In genomic region chr16:15928261-15929104, GRCh38 we compare ENCODE assay signal across 1 cellular context.
A peak's percentile ranks its signal among the peaks of the same experiment; 100 is the strongest.
TF ChIP-seq lines count a peak whose summit lies in the region.

No MANE protein-coding gene starts in this region.

TF ChIP-seq in HepG2, 621 proteins besides CTCF, POLR2A, EP300 and RAD21 (continued from another document and continues in another):
- TF ChIP-seq, protein P1, sequence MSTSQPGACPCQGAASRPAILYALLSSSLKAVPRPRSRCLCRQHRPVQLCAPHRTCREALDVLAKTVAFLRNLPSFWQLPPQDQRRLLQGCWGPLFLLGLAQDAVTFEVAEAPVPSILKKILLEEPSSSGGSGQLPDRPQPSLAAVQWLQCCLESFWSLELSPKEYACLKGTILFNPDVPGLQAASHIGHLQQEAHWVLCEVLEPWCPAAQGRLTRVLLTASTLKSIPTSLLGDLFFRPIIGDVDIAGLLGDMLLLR (CRISPR knock-in tag; IDR thresholded peaks at IDR 0.05): no peak
- TF ChIP-seq CBX1 (IDR thresholded peaks at IDR 0.05; ENCODE audit: low read depth) (no peak), PITX1 (CRISPR knock-in tag; IDR thresholded peaks at IDR 0.05) (peak; percentile 61), TOE1 (CRISPR knock-in tag; IDR thresholded peaks at IDR 0.05) (no peak), FOXA3 (CRISPR knock-in tag; IDR thresholded peaks at IDR 0.05) (peak; percentile 77), ZNF275 (CRISPR knock-in tag; IDR thresholded peaks at IDR 0.05; ENCODE audit: borderline replicate concordance) (peak; percentile 79; the same call in 1 of the 2 replicates), IRF9 (CRISPR knock-in tag; IDR thresholded peaks at IDR 0.05; ENCODE audit: borderline replicate concordance) (peak; percentile 36; the same call in 1 of the 2 replicates), MTF2 (CRISPR knock-in tag; IDR thresholded peaks at IDR 0.05; ENCODE audit: borderline replicate concordance) (no peak), GLMP (CRISPR knock-in tag; IDR thresholded peaks at IDR 0.05; ENCODE audit: borderline replicate concordance) (no peak), KMT2A (CRISPR knock-in tag; IDR thresholded peaks at IDR 0.05) (no peak), ZNF318 (CRISPR knock-in tag; IDR thresholded peaks at IDR 0.05) (no peak), ZBTB21 (CRISPR knock-in tag; IDR thresholded peaks at IDR 0.05) (no peak), CCAR2 (optimal IDR thresholded peaks at IDR 0.05; ENCODE audit: low read depth, low read length) (no peak), TOPORS (CRISPR knock-in tag; IDR thresholded peaks at IDR 0.05) (no peak), MIER2 (CRISPR knock-in tag; IDR thresholded peaks at IDR 0.05) (no peak), GFI1 (CRISPR knock-in tag; IDR thresholded peaks at IDR 0.05; ENCODE audit: borderline replicate concordance) (no peak), CBX5 (CRISPR knock-in tag; IDR thresholded peaks at IDR 0.05; ENCODE audit: borderline replicate concordance) (0 out of 2 replicates have a peak, but pooled peaks have one; percentile 73), RNF2 (conservative IDR thresholded peaks at IDR 0.05; ENCODE audit: low read depth) (no peak), AGO1 (IDR thresholded peaks at IDR 0.05; ENCODE audit: low read depth, low read length, poor library complexity, severe bottlenecking) (no peak), ZBTB25 (CRISPR knock-in tag; IDR thresholded peaks at IDR 0.05) (no peak), AHR (CRISPR knock-in tag; IDR thresholded peaks at IDR 0.05) (no peak), ZNF574 (CRISPR knock-in tag; IDR thresholded peaks at IDR 0.05) (no peak), ZBTB8A (CRISPR knock-in tag; IDR thresholded peaks at IDR 0.05; ENCODE audit: borderline replicate concordance, low read depth) (no peak), ZNF253 (CRISPR knock-in tag; IDR thresholded peaks at IDR 0.05; ENCODE audit: borderline replicate concordance) (no peak), ADNP (CRISPR knock-in tag; IDR thresholded peaks at IDR 0.05) (peak; percentile 77; the same call in 1 of the 2 replicates), ZNF703 (CRISPR knock-in tag; IDR thresholded peaks at IDR 0.05; ENCODE audit: borderline replicate concordance) (no peak), REL (CRISPR knock-in tag; conservative IDR thresholded peaks at IDR 0.05) (no peak), ZNF33A (CRISPR knock-in tag; IDR thresholded peaks at IDR 0.05; ENCODE audit: borderline replicate concordance) (no peak), MTF1 (CRISPR knock-in tag; IDR thresholded peaks at IDR 0.05) (no peak), IKZF1 (IDR thresholded peaks at IDR 0.05) (no peak), SMAD3 (CRISPR knock-in tag; IDR thresholded peaks at IDR 0.05) (0 out of 2 replicates have a peak, but pooled peaks have one; percentile 30), MEIS2 (CRISPR knock-in tag; IDR thresholded peaks at IDR 0.05) (peak; percentile 63; the same call in 1 of the 2 replicates)
- TF ChIP-seq, protein P2, sequence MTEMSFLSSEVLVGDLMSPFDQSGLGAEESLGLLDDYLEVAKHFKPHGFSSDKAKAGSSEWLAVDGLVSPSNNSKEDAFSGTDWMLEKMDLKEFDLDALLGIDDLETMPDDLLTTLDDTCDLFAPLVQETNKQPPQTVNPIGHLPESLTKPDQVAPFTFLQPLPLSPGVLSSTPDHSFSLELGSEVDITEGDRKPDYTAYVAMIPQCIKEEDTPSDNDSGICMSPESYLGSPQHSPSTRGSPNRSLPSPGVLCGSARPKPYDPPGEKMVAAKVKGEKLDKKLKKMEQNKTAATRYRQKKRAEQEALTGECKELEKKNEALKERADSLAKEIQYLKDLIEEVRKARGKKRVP (CRISPR knock-in tag; IDR thresholded peaks at IDR 0.05): peak in 1 of 2 experiments; percentile 66; a peak in 1 of 4 replicates
- TF ChIP-seq, protein P3, sequence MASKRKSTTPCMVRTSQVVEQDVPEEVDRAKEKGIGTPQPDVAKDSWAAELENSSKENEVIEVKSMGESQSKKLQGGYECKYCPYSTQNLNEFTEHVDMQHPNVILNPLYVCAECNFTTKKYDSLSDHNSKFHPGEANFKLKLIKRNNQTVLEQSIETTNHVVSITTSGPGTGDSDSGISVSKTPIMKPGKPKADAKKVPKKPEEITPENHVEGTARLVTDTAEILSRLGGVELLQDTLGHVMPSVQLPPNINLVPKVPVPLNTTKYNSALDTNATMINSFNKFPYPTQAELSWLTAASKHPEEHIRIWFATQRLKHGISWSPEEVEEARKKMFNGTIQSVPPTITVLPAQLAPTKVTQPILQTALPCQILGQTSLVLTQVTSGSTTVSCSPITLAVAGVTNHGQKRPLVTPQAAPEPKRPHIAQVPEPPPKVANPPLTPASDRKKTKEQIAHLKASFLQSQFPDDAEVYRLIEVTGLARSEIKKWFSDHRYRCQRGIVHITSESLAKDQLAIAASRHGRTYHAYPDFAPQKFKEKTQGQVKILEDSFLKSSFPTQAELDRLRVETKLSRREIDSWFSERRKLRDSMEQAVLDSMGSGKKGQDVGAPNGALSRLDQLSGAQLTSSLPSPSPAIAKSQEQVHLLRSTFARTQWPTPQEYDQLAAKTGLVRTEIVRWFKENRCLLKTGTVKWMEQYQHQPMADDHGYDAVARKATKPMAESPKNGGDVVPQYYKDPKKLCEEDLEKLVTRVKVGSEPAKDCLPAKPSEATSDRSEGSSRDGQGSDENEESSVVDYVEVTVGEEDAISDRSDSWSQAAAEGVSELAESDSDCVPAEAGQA (IDR thresholded peaks at IDR 0.05; ENCODE audit: low read depth): no peak
- TF ChIP-seq, protein P3 (CRISPR knock-in tag; IDR thresholded peaks at IDR 0.05; ENCODE audit: borderline replicate concordance): no peak; the same call in 1 of the 2 replicates
